23 cellular contexts compared by ENCODE assay signal in genomic region chr3:44409640-44410410, GRCh38.
"Had no signal": no experiment of that assay in that cellular context is flagged by ENCODE, and none has a peak within 500 bp of the region (broad histone marks: within the 10 kb centered on the region; RNA-seq: fewer than 3 reads in every experiment).

No MANE protein-coding gene starts in this region.

- H3K27me3 ChIP-seq: SJSA1 had no signal

- H3K9me3 Mint-ChIP-seq: IgD-negative memory B cell had no signal

- H3K36me3 Mint-ChIP-seq: IgD-negative memory B cell had no signal

- DNase-seq: Kasumi-1, MM.1S, NCI-H1092 treated with DMSO at 0.1 percent for 48 hours, NCI-H1436, NCI-H187, NCI-H2029, NCI-H2081 treated with DMSO at 0.1 percent for 48 hours, NCI-H2171, NCI-H226, NCI-H446, NCI-H510A, NCI-H524 treated with DMSO at 0.1 percent for 48 hours, NCI-H69, NCI-H774, Right ventricle myocardium superior, RPMI8226, SIG-M5 had no signal

- H3K9ac ChIP-seq: KMS-11 had no signal

- H3K4me3 ChIP-seq: K562, SJSA1, SK-N-MC had no signal

- H3K27ac Mint-ChIP-seq: IgD-negative memory B cell had no signal

- ATAC-seq: HepG2, K562 had no signal

- H3K27ac ChIP-seq: KMS-11, SJSA1, SK-N-MC had no signal

- H3K9me3 ChIP-seq: SJSA1 had no signal

- H3K4me1 ChIP-seq: SJSA1 had no signal

- H3K4me3 Mint-ChIP-seq: IgD-negative memory B cell had no signal

- H3K4me1 Mint-ChIP-seq: IgD-negative memory B cell had no signal

- H3K4me2 ChIP-seq: KMS-11 had no signal

- H3K36me3 ChIP-seq: SJSA1 had no signal
